8 cellular contexts compared by ENCODE assay signal in genomic region chr12:6952121-6952859, GRCh38. TPM values are rescaled to one million over a fixed set of nuclear protein-coding genes. Genes with fewer than 3 reads are reported as not detected.
A peak's percentile ranks its signal among the peaks of the same experiment; 100 is the strongest.
DNase-seq lines count a peak whose midpoint lies in the region; ATAC-seq and TF ChIP-seq lines count a peak whose summit lies in the region.
"Had no signal": no experiment of that assay in that cellular context is flagged by ENCODE, and none has a peak within 500 bp of the region (broad histone marks: within the 10 kb centered on the region; RNA-seq: fewer than 3 reads in every experiment).

No MANE protein-coding gene starts in this region.

- intact Hi-C loops in cardiac septum (cut with DNase I), result no loop called here

- no peaks in the 10 kb centered on the region for H3K27me3 Mint-ChIP-seq in T-helper 2 cell treated with Interferon-gamma antibody and Interleukin-4, amounts not matched to agents 5 μg/mL and 100 μg/mL, for 36 hours (ENCODE audit: low read depth)

- peaks cover 54% of the 10 kb centered on the region for H3K36me3 Mint-ChIP-seq in T-helper 2 cell treated with Interferon-gamma antibody and Interleukin-4, amounts not matched to agents 5 μg/mL and 100 μg/mL, for 36 hours (ENCODE audit: low read depth)
- peaks cover 71% of the 10 kb centered on the region for H3K36me3 Mint-ChIP-seq in stimulated activated effector memory CD8-positive, alpha-beta T cell treated with anti-CD3 and anti-CD28 coated beads, Interleukin-12 subunit alpha, Interleukin-12 subunit beta, amount 100 ng/mL, for 72 hours

- H3K27ac Mint-ChIP-seq in T-helper 2 cell treated with Interferon-gamma antibody and Interleukin-4, amounts not matched to agents 5 μg/mL and 100 μg/mL, for 36 hours, result peak overlapping the region; percentile 93
- peak overlapping the region; percentile 99 for H3K27ac Mint-ChIP-seq in stimulated activated effector memory CD8-positive, alpha-beta T cell treated with anti-CD3 and anti-CD28 coated beads, Interleukin-12 subunit alpha, Interleukin-12 subunit beta, amount 100 ng/mL, for 72 hours

- H3K9me3 Mint-ChIP-seq in T-helper 2 cell treated with Interferon-gamma antibody and Interleukin-4, amounts not matched to agents 5 μg/mL and 100 μg/mL, for 36 hours, result no peaks in the 10 kb centered on the region
- H3K9me3 Mint-ChIP-seq in stimulated activated effector memory CD8-positive, alpha-beta T cell treated with anti-CD3 and anti-CD28 coated beads, Interleukin-12 subunit alpha, Interleukin-12 subunit beta, amount 100 ng/mL, for 72 hours, result no peaks in the 10 kb centered on the region

- DNase-seq in T-helper 2 cell treated with Interferon-gamma antibody and Interleukin-4, amounts not matched to agents 5 μg/mL and 100 μg/mL, for 36 hours (ENCODE audit: low spot score), result no peak
- DNase-seq in cardiac septum (ENCODE audit: low spot score) (peak; percentile 72), hepatic stellate cell (ENCODE audit: low spot score) (no peak)
- no peak for DNase-seq in stimulated activated effector memory CD8-positive, alpha-beta T cell treated with anti-CD3 and anti-CD28 coated beads, Interleukin-12 subunit alpha, Interleukin-12 subunit beta, amount 100 ng/mL, for 72 hours (ENCODE audit: low spot score in 2 of 2)

- H3K4me3 Mint-ChIP-seq in T-helper 2 cell treated with Interferon-gamma antibody and Interleukin-4, amounts not matched to agents 5 μg/mL and 100 μg/mL, for 36 hours, result peak overlapping the region; percentile 98
- peak overlapping the region; percentile 80 for H3K4me3 Mint-ChIP-seq in stimulated activated effector memory CD8-positive, alpha-beta T cell treated with anti-CD3 and anti-CD28 coated beads, Interleukin-12 subunit alpha, Interleukin-12 subunit beta, amount 100 ng/mL, for 72 hours

- ATAC-seq in stimulated activated effector memory CD8-positive, alpha-beta T cell treated with anti-CD3 and anti-CD28 coated beads, Interleukin-12 subunit alpha, Interleukin-12 subunit beta, amount 100 ng/mL, for 72 hours, result no peak
- ATAC-seq in HG03045 (IDR thresholded peaks at IDR 0.05; ENCODE audit: unreplicated experiment) (no peak), GM18873 (IDR thresholded peaks at IDR 0.05; ENCODE audit: low FRiP score, unreplicated experiment) (no peak)

- peaks cover 69% of the 10 kb centered on the region for H3K4me1 Mint-ChIP-seq in T-helper 2 cell treated with Interferon-gamma antibody and Interleukin-4, amounts not matched to agents 5 μg/mL and 100 μg/mL, for 36 hours (ENCODE audit: low read depth)
- peaks cover 81% of the 10 kb centered on the region for H3K4me1 Mint-ChIP-seq in stimulated activated effector memory CD8-positive, alpha-beta T cell treated with anti-CD3 and anti-CD28 coated beads, Interleukin-12 subunit alpha, Interleukin-12 subunit beta, amount 100 ng/mL, for 72 hours

- peak; percentile 57 for TF ChIP-seq POLR2A in GM19099 (IDR thresholded peaks at IDR 0.05; ENCODE audit: extremely low read depth, insufficient read length, low read depth)

RNA-seq across cellular contexts. Expression of gene PTPN6, which starts 1.1 kb away (rescaled TPM):
- total RNA-seq in cardiac septum, result 7.0 TPM

RNA-seq across cellular contexts. Expression of gene C12orf57, which starts 8.5 kb away (rescaled TPM):
- 162 TPM for total RNA-seq in cardiac septum

RNA-seq across cellular contexts. Expression of gene RNU7-1, which starts 8.7 kb away (rescaled TPM):
- total RNA-seq in cardiac septum, result not detected
- total RNA-seq: frontal cortex had no signal

RNA-seq across cellular contexts. Expression of gene PHB2, which starts 18.2 kb away (rescaled TPM):
- total RNA-seq in cardiac septum, result 125 TPM

RNA-seq across cellular contexts. Expression of gene EMG1, which starts 18.4 kb away (rescaled TPM):
- total RNA-seq in cardiac septum, result 32.7 TPM
